ENCODE assay signal across 1 cellular context in the genomic region with DNA sequence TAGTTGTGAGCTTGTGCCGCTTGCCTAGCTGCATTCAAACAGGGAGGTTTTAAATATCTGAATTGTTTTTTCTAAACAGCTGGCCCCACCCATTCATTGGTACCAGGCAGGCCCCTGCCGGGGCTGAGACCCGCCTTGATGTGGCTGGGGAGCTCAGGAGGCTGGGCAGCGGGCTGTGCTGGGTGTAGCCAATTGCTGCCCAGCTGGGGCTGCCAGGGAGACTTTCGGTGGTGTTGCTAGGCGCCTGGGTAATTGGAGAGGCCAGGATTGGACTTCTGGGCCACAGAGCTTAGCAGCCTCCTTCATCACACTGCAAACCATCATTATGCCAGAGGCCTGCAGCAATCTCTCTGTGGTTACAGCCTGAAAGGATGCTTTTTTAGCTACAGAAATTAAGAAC.
TF ChIP-seq lines count a peak whose summit lies in the region.

No MANE protein-coding gene starts in this region.

TF ChIP-seq in IMR-90, 13 proteins besides CTCF, POLR2A, EP300 and RAD21:
- TF ChIP-seq, protein P1, sequence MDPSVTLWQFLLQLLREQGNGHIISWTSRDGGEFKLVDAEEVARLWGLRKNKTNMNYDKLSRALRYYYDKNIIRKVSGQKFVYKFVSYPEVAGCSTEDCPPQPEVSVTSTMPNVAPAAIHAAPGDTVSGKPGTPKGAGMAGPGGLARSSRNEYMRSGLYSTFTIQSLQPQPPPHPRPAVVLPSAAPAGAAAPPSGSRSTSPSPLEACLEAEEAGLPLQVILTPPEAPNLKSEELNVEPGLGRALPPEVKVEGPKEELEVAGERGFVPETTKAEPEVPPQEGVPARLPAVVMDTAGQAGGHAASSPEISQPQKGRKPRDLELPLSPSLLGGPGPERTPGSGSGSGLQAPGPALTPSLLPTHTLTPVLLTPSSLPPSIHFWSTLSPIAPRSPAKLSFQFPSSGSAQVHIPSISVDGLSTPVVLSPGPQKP (IDR thresholded peaks at IDR 0.05; ENCODE audit: borderline replicate concordance, low read depth, low read length) = no peak
- TF ChIP-seq RCOR1 (IDR thresholded peaks at IDR 0.05; ENCODE audit: insufficient replicate concordance, low read length) = no peak
- no peak for TF ChIP-seq RFX5 (IDR thresholded peaks at IDR 0.05; ENCODE audit: low read depth, low read length)
- TF ChIP-seq, protein P2, sequence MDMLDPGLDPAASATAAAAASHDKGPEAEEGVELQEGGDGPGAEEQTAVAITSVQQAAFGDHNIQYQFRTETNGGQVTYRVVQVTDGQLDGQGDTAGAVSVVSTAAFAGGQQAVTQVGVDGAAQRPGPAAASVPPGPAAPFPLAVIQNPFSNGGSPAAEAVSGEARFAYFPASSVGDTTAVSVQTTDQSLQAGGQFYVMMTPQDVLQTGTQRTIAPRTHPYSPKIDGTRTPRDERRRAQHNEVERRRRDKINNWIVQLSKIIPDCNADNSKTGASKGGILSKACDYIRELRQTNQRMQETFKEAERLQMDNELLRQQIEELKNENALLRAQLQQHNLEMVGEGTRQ (IDR thresholded peaks at IDR 0.05; ENCODE audit: low read depth, low read length) = no peak
- no peak for TF ChIP-seq NFE2L2 (IDR thresholded peaks at IDR 0.05; ENCODE audit: low read depth, low read length)
- TF ChIP-seq MAFK (IDR thresholded peaks at IDR 0.05; ENCODE audit: low read depth, low read length) = no peak
- no peak for TF ChIP-seq BHLHE40 (IDR thresholded peaks at IDR 0.05; ENCODE audit: low read depth, low read length)
- no peak for TF ChIP-seq MXI1 (IDR thresholded peaks at IDR 0.05; ENCODE audit: borderline replicate concordance, low read depth, low read length)
- no peak for TF ChIP-seq SMC3 (IDR thresholded peaks at IDR 0.05; ENCODE audit: low read depth, low read length)
- no peak for TF ChIP-seq FOS (IDR thresholded peaks at IDR 0.05; ENCODE audit: low read depth, low read length)
- no peak for TF ChIP-seq CEBPB (IDR thresholded peaks at IDR 0.05; ENCODE audit: low read depth, low read length)
- TF ChIP-seq MAZ (IDR thresholded peaks at IDR 0.05; ENCODE audit: borderline replicate concordance, low read depth, low read length) = no peak
